In genomic region chr17:81612172-81612571, GRCh38 we compare ENCODE assay signal across 2 cellular contexts.
TF ChIP-seq lines count a peak whose summit lies in the region.

No MANE protein-coding gene starts in this region.

TF ChIP-seq in A549, 52 proteins besides CTCF, POLR2A, EP300 and RAD21 (continued from another document):
- no peak for TF ChIP-seq ZFP36 (IDR thresholded peaks at IDR 0.05; ENCODE audit: borderline replicate concordance, partially characterized antibody)
- no peak for TF ChIP-seq CHD2 (IDR thresholded peaks at IDR 0.05; ENCODE audit: low read length, partially characterized antibody)

TF ChIP-seq in GM23338, 12 proteins besides CTCF, POLR2A, EP300 and RAD21 (continued from another document):
- TF ChIP-seq REST (IDR thresholded peaks at IDR 0.05; ENCODE audit: unreplicated experiment): no peak
- TF ChIP-seq ZNF114 (CRISPR knock-in tag; IDR thresholded peaks at IDR 0.05): no peak
- no peak for TF ChIP-seq CREB1 (CRISPR knock-in tag; IDR thresholded peaks at IDR 0.05; ENCODE audit: low read depth)
- no peak for TF ChIP-seq ZNF331 (CRISPR knock-in tag; IDR thresholded peaks at IDR 0.05; ENCODE audit: low read depth)
- no peak for TF ChIP-seq POLR2AphosphoS5 (IDR thresholded peaks at IDR 0.05; ENCODE audit: low read depth)
- TF ChIP-seq ETS1 (IDR thresholded peaks at IDR 0.05): no peak
- TF ChIP-seq, protein P1, sequence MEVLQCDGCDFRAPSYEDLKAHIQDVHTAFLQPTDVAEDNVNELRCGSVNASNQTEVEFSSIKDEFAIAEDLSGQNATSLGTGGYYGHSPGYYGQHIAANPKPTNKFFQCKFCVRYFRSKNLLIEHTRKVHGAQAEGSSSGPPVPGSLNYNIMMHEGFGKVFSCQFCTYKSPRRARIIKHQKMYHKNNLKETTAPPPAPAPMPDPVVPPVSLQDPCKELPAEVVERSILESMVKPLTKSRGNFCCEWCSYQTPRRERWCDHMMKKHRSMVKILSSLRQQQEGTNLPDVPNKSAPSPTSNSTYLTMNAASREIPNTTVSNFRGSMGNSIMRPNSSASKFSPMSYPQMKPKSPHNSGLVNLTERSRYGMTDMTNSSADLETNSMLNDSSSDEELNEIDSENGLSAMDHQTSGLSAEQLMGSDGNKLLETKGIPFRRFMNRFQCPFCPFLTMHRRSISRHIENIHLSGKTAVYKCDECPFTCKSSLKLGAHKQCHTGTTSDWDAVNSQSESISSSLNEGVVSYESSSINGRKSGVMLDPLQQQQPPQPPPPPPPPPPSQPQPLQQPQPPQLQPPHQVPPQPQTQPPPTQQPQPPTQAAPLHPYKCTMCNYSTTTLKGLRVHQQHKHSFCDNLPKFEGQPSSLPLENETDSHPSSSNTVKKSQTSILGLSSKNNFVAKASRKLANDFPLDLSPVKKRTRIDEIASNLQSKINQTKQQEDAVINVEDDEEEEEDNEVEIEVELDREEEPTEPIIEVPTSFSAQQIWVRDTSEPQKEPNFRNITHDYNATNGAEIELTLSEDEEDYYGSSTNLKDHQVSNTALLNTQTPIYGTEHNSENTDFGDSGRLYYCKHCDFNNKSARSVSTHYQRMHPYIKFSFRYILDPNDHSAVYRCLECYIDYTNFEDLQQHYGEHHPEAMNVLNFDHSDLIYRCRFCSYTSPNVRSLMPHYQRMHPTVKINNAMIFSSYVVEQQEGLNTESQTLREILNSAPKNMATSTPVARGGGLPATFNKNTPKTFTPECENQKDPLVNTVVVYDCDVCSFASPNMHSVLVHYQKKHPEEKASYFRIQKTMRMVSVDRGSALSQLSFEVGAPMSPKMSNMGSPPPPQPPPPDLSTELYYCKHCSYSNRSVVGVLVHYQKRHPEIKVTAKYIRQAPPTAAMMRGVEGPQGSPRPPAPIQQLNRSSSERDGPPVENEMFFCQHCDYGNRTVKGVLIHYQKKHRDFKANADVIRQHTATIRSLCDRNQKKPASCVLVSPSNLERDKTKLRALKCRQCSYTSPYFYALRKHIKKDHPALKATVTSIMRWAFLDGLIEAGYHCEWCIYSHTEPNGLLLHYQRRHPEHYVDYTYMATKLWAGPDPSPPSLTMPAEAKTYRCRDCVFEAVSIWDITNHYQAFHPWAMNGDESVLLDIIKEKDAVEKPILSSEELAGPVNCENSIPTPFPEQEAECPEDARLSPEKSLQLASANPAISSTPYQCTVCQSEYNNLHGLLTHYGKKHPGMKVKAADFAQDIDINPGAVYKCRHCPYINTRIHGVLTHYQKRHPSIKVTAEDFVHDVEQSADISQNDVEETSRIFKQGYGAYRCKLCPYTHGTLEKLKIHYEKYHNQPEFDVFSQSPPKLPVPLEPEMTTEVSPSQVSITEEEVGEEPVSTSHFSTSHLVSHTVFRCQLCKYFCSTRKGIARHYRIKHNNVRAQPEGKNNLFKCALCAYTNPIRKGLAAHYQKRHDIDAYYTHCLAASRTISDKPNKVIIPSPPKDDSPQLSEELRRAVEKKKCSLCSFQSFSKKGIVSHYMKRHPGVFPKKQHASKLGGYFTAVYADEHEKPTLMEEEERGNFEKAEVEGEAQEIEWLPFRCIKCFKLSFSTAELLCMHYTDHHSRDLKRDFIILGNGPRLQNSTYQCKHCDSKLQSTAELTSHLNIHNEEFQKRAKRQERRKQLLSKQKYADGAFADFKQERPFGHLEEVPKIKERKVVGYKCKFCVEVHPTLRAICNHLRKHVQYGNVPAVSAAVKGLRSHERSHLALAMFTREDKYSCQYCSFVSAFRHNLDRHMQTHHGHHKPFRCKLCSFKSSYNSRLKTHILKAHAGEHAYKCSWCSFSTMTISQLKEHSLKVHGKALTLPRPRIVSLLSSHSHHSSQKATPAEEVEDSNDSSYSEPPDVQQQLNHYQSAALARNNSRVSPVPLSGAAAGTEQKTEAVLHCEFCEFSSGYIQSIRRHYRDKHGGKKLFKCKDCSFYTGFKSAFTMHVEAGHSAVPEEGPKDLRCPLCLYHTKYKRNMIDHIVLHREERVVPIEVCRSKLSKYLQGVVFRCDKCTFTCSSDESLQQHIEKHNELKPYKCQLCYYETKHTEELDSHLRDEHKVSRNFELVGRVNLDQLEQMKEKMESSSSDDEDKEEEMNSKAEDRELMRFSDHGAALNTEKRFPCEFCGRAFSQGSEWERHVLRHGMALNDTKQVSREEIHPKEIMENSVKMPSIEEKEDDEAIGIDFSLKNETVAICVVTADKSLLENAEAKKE (CRISPR knock-in tag; IDR thresholded peaks at IDR 0.05): no peak
- no peak for TF ChIP-seq JUNB (IDR thresholded peaks at IDR 0.05; ENCODE audit: unreplicated experiment)
- no peak for TF ChIP-seq EZH2 (IDR thresholded peaks at IDR 0.05; ENCODE audit: low read depth, unreplicated experiment)
- TF ChIP-seq NANOG (IDR thresholded peaks at IDR 0.05; ENCODE audit: borderline replicate concordance): no peak
- TF ChIP-seq STAT1 (IDR thresholded peaks at IDR 0.05; ENCODE audit: unreplicated experiment): no peak
TF ChIP-seq in GM23338: peak in this region for 0.
